Comparison of ENCODE assay signal across 8 cellular contexts in the genomic region with DNA sequence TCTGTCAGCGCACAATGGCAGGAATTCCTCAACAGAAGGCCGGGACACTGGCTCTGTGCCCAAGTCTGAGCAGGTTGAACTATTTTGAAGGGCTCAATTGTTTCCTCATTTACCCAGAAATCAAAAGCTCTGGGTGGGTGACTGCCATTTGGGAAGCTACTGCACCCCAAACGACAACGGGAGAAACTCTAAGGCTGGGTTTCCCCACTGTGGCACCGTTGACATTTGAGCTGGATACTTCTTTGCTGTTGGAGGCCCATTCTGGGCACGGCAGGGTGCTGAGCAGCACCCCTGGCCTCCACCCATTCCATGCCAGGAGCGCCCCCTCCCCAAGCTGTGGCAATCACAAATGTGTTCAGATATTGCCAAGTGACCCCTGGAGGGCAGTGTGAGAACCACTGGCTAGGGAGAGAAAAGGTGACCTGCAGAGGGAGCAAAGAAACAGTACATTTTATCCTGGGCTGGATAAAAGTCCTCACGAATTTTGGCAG.
DNase-seq lines count a peak whose midpoint lies in the region; ATAC-seq and TF ChIP-seq lines count a peak whose summit lies in the region.

No MANE protein-coding gene starts in this region.

- peaks cover 4% of the 10 kb centered on the region in 2 donors for H3K4me1 Mint-ChIP-seq in effector memory CD8-positive, alpha-beta T cell (ENCODE audit: low read depth in 2 of 2)

- H3K36me3 ChIP-seq in colonic mucosa, result no peaks in the 10 kb centered on the region

- peaks cover 12 to 14% of the 10 kb centered on the region in 2 donors for H3K27me3 Mint-ChIP-seq in effector memory CD8-positive, alpha-beta T cell

- no peak overlapping the region for H3K27ac Mint-ChIP-seq in effector memory CD8-positive, alpha-beta T cell

- H3K9ac ChIP-seq in colonic mucosa (ENCODE audit: low read depth in 2 of 2, low read length in 2 of 2), result no peak overlapping the region

- peak; percentile 40 for DNase-seq in NCI-H345 (lab: John Stamatoyannopoulos, UW)
- DNase-seq in NCI-H345 treated with DMSO at 0.1 percent for 48 hours (lab: John Stamatoyannopoulos, UW; ENCODE audit: unreplicated experiment), result no peak
- DNase-seq in NCI-H748 (lab: John Stamatoyannopoulos, UW; ENCODE audit: unreplicated experiment), result peak; percentile 12
- no peak for DNase-seq in colonic mucosa
- peak; percentile 7 for DNase-seq in midbrain (lab: John Stamatoyannopoulos, UW)
- DNase-seq in KG1 (lab: John Stamatoyannopoulos, UW), result no peak
- no peak for DNase-seq in effector memory CD8-positive, alpha-beta T cell

- H3K36me3 Mint-ChIP-seq in effector memory CD8-positive, alpha-beta T cell (ENCODE audit: insufficient read depth), result no peaks in the 10 kb centered on the region

- H3K4me3 Mint-ChIP-seq in effector memory CD8-positive, alpha-beta T cell, result no peak overlapping the region

- no peak overlapping the region for H3K4me3 ChIP-seq in colonic mucosa

- ATAC-seq in HG03039 (IDR thresholded peaks at IDR 0.05; ENCODE audit: unreplicated experiment), result no peak
- no peak for ATAC-seq in effector memory CD8-positive, alpha-beta T cell (replicated peaks)

- H3K27ac ChIP-seq in colonic mucosa, result no peak overlapping the region

- intact Hi-C loops in colonic mucosa (cut with DNase I), result loop anchor here (1.0 to 10.0 kb wide), 2 partner anchors 78 to 247 kb away; no protein-coding TSS in a partner anchor

- no peaks in the 10 kb centered on the region for H3K9me3 Mint-ChIP-seq in effector memory CD8-positive, alpha-beta T cell

- no peaks in the 10 kb centered on the region for H3K4me1 ChIP-seq in colonic mucosa

- H3K27me3 ChIP-seq in colonic mucosa, result no peaks in the 10 kb centered on the region

- H3K9me3 ChIP-seq in colonic mucosa, result no peaks in the 10 kb centered on the region

- TF ChIP-seq CTCF in colonic mucosa (IDR thresholded peaks at IDR 0.05), result peak; percentile 31

Comparison
In these comparisons a context has a peak if more than half of its experiments do, and no peak if none do; other contexts are left out.
1. DNase-seq: peak in NCI-H345 (single experiment), NCI-H748 (single experiment) and midbrain (single experiment); none in NCI-H345 treated with DMSO at 0.1 percent for 48 hours (single experiment), colonic mucosa (single experiment), KG1 (single experiment) and effector memory CD8-positive, alpha-beta T cell (0 of 3).